ENCODE assay signal across 8 cellular contexts in genomic region chr9:34701023-34701768, GRCh38. TPM values are rescaled to one million over a fixed set of nuclear protein-coding genes. Genes with fewer than 3 reads are reported as not detected.
DNase-seq lines count a peak whose midpoint lies in the region; ATAC-seq, FAIRE-seq and TF ChIP-seq lines count a peak whose summit lies in the region.

No MANE protein-coding gene starts in this region.

- peak overlapping the region; percentile 86 for H3K4me2 ChIP-seq in BLaER1

- no peaks in the 10 kb centered on the region for H3K9me3 Mint-ChIP-seq in dendritic cell treated with granulocyte-macrophage colony-stimulating factor and Interleukin-4, amounts not matched to agents 40 ng/mL and 50 ng/mL, for 4 days

- H4K20me1 ChIP-seq in BLaER1, result no peaks in the 10 kb centered on the region

- H3K4me1 ChIP-seq in BLaER1 (peaks cover 9% of the 10 kb centered on the region; the same call in 1 of the 2 replicates), left lung (peaks cover 0 to 12% of the 10 kb centered on the region in 2 donors)

- H3K4me3 Mint-ChIP-seq in dendritic cell treated with granulocyte-macrophage colony-stimulating factor and Interleukin-4, amounts not matched to agents 40 ng/mL and 50 ng/mL, for 4 days, result peak overlapping the region; percentile 56

- intact Hi-C loops in dendritic cell treated with granulocyte-macrophage colony-stimulating factor and Interleukin-4, amounts not matched to agents 40 ng/mL and 50 ng/mL, for 4 days (cut with micrococcal nuclease), result no loop called here
- intact Hi-C loops in left lung (cut with DNase I), result no loop called here

- DNase-seq in H54 (ENCODE audit: insufficient read length, low spot score) (peak; percentile 70), NCI-H2196 (lab: John Stamatoyannopoulos, UW; ENCODE audit: unreplicated experiment) (peak; percentile 78), left lung (peak; percentile 61 to 94)
- DNase-seq in activated CD4-positive, alpha-beta T cell treated with anti-CD3 and anti-CD28 coated beads, Interleukin-2, amount 50 U/mL, for 24 hours (ENCODE audit: low read depth in 1 of 2, low spot score in 1 of 2), result peak; percentile 59 to 63
- peak; percentile 69 to 76 for DNase-seq in stimulated activated CD4-positive, alpha-beta T cell treated with anti-CD3 and anti-CD28 coated beads, Interleukin-1b, Interleukin-23, amount 100 ng/mL, for 4 hours (ENCODE audit: low read depth in 2 of 2)

- H3K27me3 Mint-ChIP-seq in dendritic cell treated with granulocyte-macrophage colony-stimulating factor and Interleukin-4, amounts not matched to agents 40 ng/mL and 50 ng/mL, for 4 days, result peaks cover 20% of the 10 kb centered on the region

- no peak for FAIRE-seq in H54 (lab: Jason Lieb, UNC)

- H3K27me3 ChIP-seq in BLaER1, result peaks cover 34% of the 10 kb centered on the region
- H3K27me3 ChIP-seq in left lung, result peaks cover 0 to 17% of the 10 kb centered on the region in 2 donors

- H3K9me3 ChIP-seq in BLaER1, result no peaks in the 10 kb centered on the region
- H3K9me3 ChIP-seq in left lung, result no peaks in the 10 kb centered on the region

- peaks cover 6% of the 10 kb centered on the region for H3K4me1 Mint-ChIP-seq in dendritic cell treated with granulocyte-macrophage colony-stimulating factor and Interleukin-4, amounts not matched to agents 40 ng/mL and 50 ng/mL, for 4 days (ENCODE audit: low read depth)

- TF ChIP-seq CTCF in left lung (IDR thresholded peaks at IDR 0.05), result peak; percentile 90 to 92

- no peaks in the 10 kb centered on the region for H3K36me3 ChIP-seq in BLaER1
- no peaks in the 10 kb centered on the region for H3K36me3 ChIP-seq in left lung

- H3K27ac ChIP-seq in BLaER1 (no peak overlapping the region), left lung (peak overlapping the region in 1 of 2 donors; percentile 55)

- H3K9ac ChIP-seq in BLaER1, result peak overlapping the region; percentile 51; the same call in 1 of the 2 replicates

- ATAC-seq in left lung (peak; percentile 97), HG02798 (IDR thresholded peaks at IDR 0.05; ENCODE audit: poor library complexity, unreplicated experiment) (no peak)

- H3K36me3 Mint-ChIP-seq in dendritic cell treated with granulocyte-macrophage colony-stimulating factor and Interleukin-4, amounts not matched to agents 40 ng/mL and 50 ng/mL, for 4 days (ENCODE audit: low read depth), result no peaks in the 10 kb centered on the region

- no peak for TF ChIP-seq POLR2A in H54 (IDR thresholded peaks at IDR 0.05; ENCODE audit: low read depth, low read length)

- H3K27ac Mint-ChIP-seq in dendritic cell treated with granulocyte-macrophage colony-stimulating factor and Interleukin-4, amounts not matched to agents 40 ng/mL and 50 ng/mL, for 4 days, result no peak overlapping the region

- H3K4me3 ChIP-seq in BLaER1 (peak overlapping the region; percentile 69), left lung (peak overlapping the region; percentile 58 to 69)

RNA-seq across cellular contexts. Expression of gene CCL21, which starts 8.7 kb away (rescaled TPM):
- 100 to 1,000 TPM in 1 of 2 donors, 10 to 100 TPM in 1; 39.1 to 136 TPM for total RNA-seq in left lung

RNA-seq across cellular contexts. Expression of gene CCL19, which starts 10.1 kb away (rescaled TPM):
- 10 to 100 TPM in 1 of 2 donors, 1 to 10 TPM in 1; 1.2 to 36.3 TPM for total RNA-seq in left lung

RNA-seq across cellular contexts. Expression of gene CCL27, which starts 38.7 kb away (rescaled TPM):
- total RNA-seq in left lung, result under 1 TPM in 1 of 2 donors, not detected in 1; 0.67 TPM

RNA-seq across cellular contexts. Expression of gene IL11RA, which starts 49.2 kb away (rescaled TPM):
- 10 to 100 TPM; 13.8 to 17.6 TPM for total RNA-seq in left lung

RNA-seq across cellular contexts. Expression of gene GALT, which starts 54.7 kb away (rescaled TPM):
- total RNA-seq in left lung, result 10 to 100 TPM; 42.8 to 44.0 TPM
